9 cellular contexts compared by ENCODE assay signal in the genomic region with DNA sequence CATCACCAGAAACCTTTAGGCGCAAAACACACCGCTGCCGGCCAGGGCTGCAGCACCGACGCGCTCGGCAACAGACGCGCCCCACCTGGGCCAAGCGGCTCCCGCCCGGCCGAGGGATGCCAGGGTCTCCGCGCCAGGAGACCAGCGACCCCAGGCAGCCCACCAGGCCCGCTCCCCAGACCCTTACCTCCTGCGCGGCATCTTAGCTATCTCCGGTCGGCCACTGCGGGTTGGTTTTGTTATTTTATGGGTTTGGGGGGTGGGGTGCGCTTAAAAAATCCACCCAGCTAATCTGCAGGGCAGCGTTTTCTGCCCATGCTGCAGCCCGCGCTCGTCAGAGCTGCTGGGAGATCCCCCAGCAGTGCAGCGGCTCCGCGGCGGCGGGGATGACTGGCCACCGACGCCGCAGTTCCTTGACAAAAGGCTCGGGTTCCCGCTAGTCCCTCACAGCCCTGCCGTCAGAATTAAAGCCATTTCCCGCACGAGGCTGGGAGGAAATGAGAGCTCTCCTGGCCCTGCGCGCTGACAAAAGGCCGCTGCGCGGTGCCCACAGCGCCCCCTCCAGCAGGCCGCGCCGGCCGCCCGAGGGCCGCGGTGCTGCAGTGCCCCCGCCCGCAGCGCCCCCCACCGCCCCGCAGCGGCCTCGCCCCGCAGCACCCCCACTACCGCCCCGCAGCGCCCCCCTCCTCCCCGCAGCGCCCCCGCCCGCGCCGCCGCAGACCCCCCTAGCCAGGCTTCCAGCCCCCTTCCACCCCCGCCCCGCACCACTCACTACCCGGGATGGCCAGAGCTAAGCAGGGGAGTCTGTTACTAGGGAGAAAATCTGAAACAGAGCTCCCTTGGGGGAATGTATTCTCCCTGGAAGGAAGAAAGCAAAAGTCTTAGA. TPM values are rescaled to one million over a fixed set of nuclear protein-coding genes. Genes with fewer than 3 reads are reported as not detected.
DNase-seq lines count a peak whose midpoint lies in the region; ATAC-seq and TF ChIP-seq lines count a peak whose summit lies in the region.
"Had no signal": no experiment of that assay in that cellular context is flagged by ENCODE, and none has a peak within 500 bp of the region (broad histone marks: within the 10 kb centered on the region; RNA-seq: fewer than 3 reads in every experiment).

A gene with protein sequence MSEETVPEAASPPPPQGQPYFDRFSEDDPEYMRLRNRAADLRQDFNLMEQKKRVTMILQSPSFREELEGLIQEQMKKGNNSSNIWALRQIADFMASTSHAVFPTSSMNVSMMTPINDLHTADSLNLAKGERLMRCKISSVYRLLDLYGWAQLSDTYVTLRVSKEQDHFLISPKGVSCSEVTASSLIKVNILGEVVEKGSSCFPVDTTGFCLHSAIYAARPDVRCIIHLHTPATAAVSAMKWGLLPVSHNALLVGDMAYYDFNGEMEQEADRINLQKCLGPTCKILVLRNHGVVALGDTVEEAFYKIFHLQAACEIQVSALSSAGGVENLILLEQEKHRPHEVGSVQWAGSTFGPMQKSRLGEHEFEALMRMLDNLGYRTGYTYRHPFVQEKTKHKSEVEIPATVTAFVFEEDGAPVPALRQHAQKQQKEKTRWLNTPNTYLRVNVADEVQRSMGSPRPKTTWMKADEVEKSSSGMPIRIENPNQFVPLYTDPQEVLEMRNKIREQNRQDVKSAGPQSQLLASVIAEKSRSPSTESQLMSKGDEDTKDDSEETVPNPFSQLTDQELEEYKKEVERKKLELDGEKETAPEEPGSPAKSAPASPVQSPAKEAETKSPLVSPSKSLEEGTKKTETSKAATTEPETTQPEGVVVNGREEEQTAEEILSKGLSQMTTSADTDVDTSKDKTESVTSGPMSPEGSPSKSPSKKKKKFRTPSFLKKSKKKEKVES (minus strand): TSS at position 502 of the 886 bp plus-strand sequence. CDS start 61,792 bp downstream, outside the sequence.

- H3K4me3 ChIP-seq in PC-3 (ENCODE audit: low read length) (peak within 1 kb of the TSS; percentile 56), ascending aorta (peak within 1 kb of the TSS; percentile 48 to 64), iPS-11a (ENCODE audit: low read depth, low read length) (peak within 1 kb of the TSS; percentile 79), skeletal muscle satellite cell (ENCODE audit: low read length) (no peak within 1 kb of the TSS)

- intact Hi-C loops in PC-3 (cut with micrococcal nuclease) (no loop called here), ascending aorta (cut with DNase I) (no loop called here)

- H3K27ac ChIP-seq in PC-3 (ENCODE audit: low read length) (no peak within 1 kb of the TSS), ascending aorta (no peak within 1 kb of the TSS)

- no peaks in the 10 kb centered on the region for H3K9me2 ChIP-seq in PC-3 (replicated peaks; ENCODE audit: low read length)

- H3K79me2 ChIP-seq in PC-3 (ENCODE audit: low read length): no peaks in the 10 kb centered on the region

- TF ChIP-seq CTCF in PC-3 (conservative IDR thresholded peaks at IDR 0.05; ENCODE audit: low read depth, low read length) (peak; percentile 19; the same call in 1 of the 2 replicates), ascending aorta (IDR thresholded peaks at IDR 0.05) (no peak)

- H2AFZ ChIP-seq in PC-3 (ENCODE audit: low read length): peak within 1 kb of the TSS; percentile 59

- H3K9ac ChIP-seq in PC-3 (ENCODE audit: low read length) (no peak within 1 kb of the TSS), skeletal muscle satellite cell (ENCODE audit: low read depth, low read length) (no peak within 1 kb of the TSS)

- H3F3A ChIP-seq in PC-3 (ENCODE audit: low read length, unreplicated experiment): no peaks in the 10 kb centered on the region

- POLR2A ChIA-PET in PC-3 (lab: Charles Lee; ENCODE audit: unreplicated experiment): interaction anchor here (0.6 kb wide), 1 partner anchor 490 kb away, joined by 4 read pairs; no protein-coding TSS in a partner anchor

- H4K20me1 ChIP-seq in PC-3 (ENCODE audit: low read length): no peaks in the 10 kb centered on the region

- CTCF ChIA-PET in PC-3 (lab: Charles Lee): interaction anchor here (0.7 kb wide), 1 partner anchor 298 kb away, joined by 3 read pairs; no protein-coding TSS in a partner anchor

- H3K4me1 ChIP-seq in PC-3 (ENCODE audit: insufficient read depth, low read length) (no peaks in the 10 kb centered on the region), ascending aorta (peaks cover 10% of the 10 kb centered on the region in 2 donors), skeletal muscle satellite cell (ENCODE audit: control insufficient read depth, insufficient read depth, low read length) (no peaks in the 10 kb centered on the region)

- H3K4me2 ChIP-seq in PC-3 (ENCODE audit: low read length): peak within 1 kb of the TSS; percentile 71
- peak within 1 kb of the TSS; percentile 67 for H3K4me2 ChIP-seq in skeletal muscle satellite cell (ENCODE audit: low read length)

- H3K36me3 ChIP-seq in PC-3 (ENCODE audit: low read depth, low read length): no peaks in the 10 kb centered on the region
- H3K36me3 ChIP-seq in ascending aorta: no peaks in the 10 kb centered on the region
- H3K36me3 ChIP-seq in skeletal muscle satellite cell (ENCODE audit: insufficient read depth, low read length): no peaks in the 10 kb centered on the region

- H3K9me3 ChIP-seq in PC-3 (ENCODE audit: low read length) (no peaks in the 10 kb centered on the region), ascending aorta (no peaks in the 10 kb centered on the region), skeletal muscle satellite cell (replicated peaks; ENCODE audit: low read length) (no peaks in the 10 kb centered on the region)

- H3K27me3 ChIP-seq in PC-3 (ENCODE audit: low read length): peaks cover 84% of the 10 kb centered on the region
- H3K27me3 ChIP-seq in ascending aorta: peaks cover 8% of the 10 kb centered on the region
- peaks cover 67% of the 10 kb centered on the region for H3K27me3 ChIP-seq in skeletal muscle satellite cell (ENCODE audit: control insufficient read depth, insufficient read depth, low read length)

- no TSS peak for BruUV-seq in PC-3 (replicated peaks; lab: Mats Ljungman, UMichigan)

- DNase-seq in C1 segment of cervical spinal cord (lab: John Stamatoyannopoulos, UW) (peak in 11 of 14 donors; percentile 4 to 79 (median 31)), PC-3 (peak; percentile 22), ascending aorta (ENCODE audit: low spot score in 2 of 2) (peak in 1 of 2 donors; percentile 66)

- ATAC-seq in HG02759 (IDR thresholded peaks at IDR 0.05; ENCODE audit: unreplicated experiment) (peak; percentile 39), PC-3 (peak; percentile 77), HG03196 (IDR thresholded peaks at IDR 0.05; ENCODE audit: unreplicated experiment) (no peak), HG03442 (IDR thresholded peaks at IDR 0.05; ENCODE audit: unreplicated experiment) (no peak)

RNA-seq across cellular contexts. Expression of the gene that starts here (rescaled TPM):
- total RNA-seq in PC-3 (2014; rRNA removed): 4.4 and 16.0 TPM in 2 replicates
- total RNA-seq in ascending aorta: 10.2 TPM
- total RNA-seq in skeletal muscle satellite cell (2012; rRNA removed): under 0.01 and 0.22 TPM in 2 replicates
- total RNA-seq: myocyte had no signal

Comparison
In these comparisons a context has a peak if more than half of its experiments do, and no peak if none do; other contexts are left out.
1. ATAC-seq: peak in HG02759 (single experiment) and PC-3 (single experiment); none in HG03196 (single experiment) and HG03442 (single experiment).